ENCODE assay signal across 18 cellular contexts in the genomic region with DNA sequence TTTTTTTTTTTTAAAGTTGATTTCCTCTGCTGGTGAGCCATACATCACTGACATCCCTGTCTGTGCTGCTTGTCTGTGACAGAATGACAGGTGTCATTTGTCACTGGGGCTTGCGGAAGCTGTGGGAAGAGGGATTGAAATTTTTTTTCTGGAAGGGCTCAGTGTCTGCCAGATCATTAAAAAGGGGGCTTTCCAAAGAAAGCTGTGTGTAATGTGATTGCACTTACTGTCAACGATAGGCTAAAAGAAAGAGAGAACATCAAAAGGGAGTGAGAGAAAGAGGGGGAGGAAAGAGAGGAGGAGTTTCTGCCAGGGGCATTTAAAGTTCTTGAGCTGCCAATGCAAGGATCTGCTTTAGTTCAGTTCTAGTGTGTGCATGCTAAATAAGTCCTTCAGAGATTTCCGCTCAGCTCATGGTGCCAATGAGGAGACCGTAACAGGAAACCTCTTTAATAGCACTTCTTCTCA.
DNase-seq lines count a peak whose midpoint lies in the region; ATAC-seq lines count a peak whose summit lies in the region.
"Had no signal": no experiment of that assay in that cellular context is flagged by ENCODE, and none has a peak within 500 bp of the region (broad histone marks: within the 10 kb centered on the region; RNA-seq: fewer than 3 reads in every experiment).

No MANE protein-coding gene starts in this region.

- H3K27ac Mint-ChIP-seq in T-cell, result no peak overlapping the region
- no peak overlapping the region for H3K27ac Mint-ChIP-seq in stimulated activated naive B cell treated with anti-CD40 and anti-IgM and Interleukin-4, amounts not matched to agents 10 μg/mL and 1 μg/mL and 100 μg/mL, for 72 hours
- H3K27ac Mint-ChIP-seq in stimulated activated memory B cell treated with anti-CD40 and anti-IgM and Interleukin-4, amounts not matched to agents 10 μg/mL and 1 μg/mL and 100 μg/mL, for 72 hours, result no peak overlapping the region
- H3K27ac Mint-ChIP-seq: activated CD4-positive, alpha-beta memory T cell treated with anti-CD3 and anti-CD28 coated beads for 36 hours; activated naive CD8-positive, alpha-beta T cell treated with anti-CD3 and anti-CD28 coated beads, Interleukin-2, amount 10 ng/mL, durations not matched to agents 7 days and 5 days had no signal

- H3K27me3 ChIP-seq in BLaER1, result no peaks in the 10 kb centered on the region
- H3K27me3 ChIP-seq in muscle layer of duodenum (ENCODE audit: low read depth, low read length), result no peaks in the 10 kb centered on the region
- H3K27me3 ChIP-seq: testis had no signal

- H3K9me3 ChIP-seq in BLaER1 (no peaks in the 10 kb centered on the region), muscle layer of duodenum (ENCODE audit: control insufficient read depth in 1 of 2, low read length in 2 of 2) (no peaks in the 10 kb centered on the region)
- H3K9me3 ChIP-seq: HAP-1, testis had no signal

- H3K9ac ChIP-seq in BLaER1, result no peak overlapping the region; the same call in 1 of the 2 replicates

- CTCF ChIA-PET in T-cell (lab: Charles Lee), result no interaction called here

- DNase-seq in ELF-1 (ENCODE audit: low read depth, low spot score), result peak; percentile 19
- DNase-seq in T-cell, result no peak
- no peak for DNase-seq in H4 (ENCODE audit: low spot score)
- no peak for DNase-seq in stimulated activated naive B cell treated with anti-CD40 and anti-IgM and Interleukin-4, amounts not matched to agents 10 μg/mL and 1 μg/mL and 100 μg/mL, for 72 hours
- DNase-seq: activated CD4-positive, alpha-beta memory T cell treated with anti-CD3 and anti-CD28 coated beads for 36 hours; activated naive CD8-positive, alpha-beta T cell treated with anti-CD3 and anti-CD28 coated beads, Interleukin-2, amount 10 ng/mL, durations not matched to agents 7 days and 5 days; C1 segment of cervical spinal cord; DMS79; glutamatergic neuron; NCI-H1092; NCI-H526; T-helper 9 cell; testis had no signal

- no peaks in the 10 kb centered on the region for H3K9me3 Mint-ChIP-seq in T-cell
- H3K9me3 Mint-ChIP-seq in stimulated activated naive B cell treated with anti-CD40 and anti-IgM and Interleukin-4, amounts not matched to agents 10 μg/mL and 1 μg/mL and 100 μg/mL, for 72 hours, result no peaks in the 10 kb centered on the region
- H3K9me3 Mint-ChIP-seq in stimulated activated memory B cell treated with anti-CD40 and anti-IgM and Interleukin-4, amounts not matched to agents 10 μg/mL and 1 μg/mL and 100 μg/mL, for 72 hours, result no peaks in the 10 kb centered on the region
- H3K9me3 Mint-ChIP-seq: activated CD4-positive, alpha-beta memory T cell treated with anti-CD3 and anti-CD28 coated beads for 36 hours; activated naive CD8-positive, alpha-beta T cell treated with anti-CD3 and anti-CD28 coated beads, Interleukin-2, amount 10 ng/mL, durations not matched to agents 7 days and 5 days had no signal

- H3K4me3 ChIP-seq in BLaER1 (no peak overlapping the region), muscle layer of duodenum (ENCODE audit: low read depth in 1 of 2, low read length in 2 of 2) (peak overlapping the region; percentile 8 to 32)
- H3K4me3 ChIP-seq: HAP-1, testis had no signal

- H3K4me1 ChIP-seq in BLaER1, result peaks cover 36% of the 10 kb centered on the region
- H3K4me1 ChIP-seq in muscle layer of duodenum (ENCODE audit: control insufficient read depth in 1 of 2, insufficient read depth in 2 of 2, low read length in 2 of 2), result peaks cover 7 to 17% of the 10 kb centered on the region in 2 donors
- H3K4me1 ChIP-seq: HAP-1 had no signal

- no peak overlapping the region for H3K4me3 Mint-ChIP-seq in T-cell
- H3K4me3 Mint-ChIP-seq in stimulated activated naive B cell treated with anti-CD40 and anti-IgM and Interleukin-4, amounts not matched to agents 10 μg/mL and 1 μg/mL and 100 μg/mL, for 72 hours, result no peak overlapping the region
- H3K4me3 Mint-ChIP-seq in stimulated activated memory B cell treated with anti-CD40 and anti-IgM and Interleukin-4, amounts not matched to agents 10 μg/mL and 1 μg/mL and 100 μg/mL, for 72 hours, result no peak overlapping the region
- H3K4me3 Mint-ChIP-seq: activated CD4-positive, alpha-beta memory T cell treated with anti-CD3 and anti-CD28 coated beads for 36 hours; activated naive CD8-positive, alpha-beta T cell treated with anti-CD3 and anti-CD28 coated beads, Interleukin-2, amount 10 ng/mL, durations not matched to agents 7 days and 5 days had no signal

- H4K20me1 ChIP-seq in BLaER1, result no peaks in the 10 kb centered on the region

- H3K36me3 ChIP-seq in BLaER1, result no peaks in the 10 kb centered on the region
- no peaks in the 10 kb centered on the region for H3K36me3 ChIP-seq in muscle layer of duodenum (ENCODE audit: control insufficient read depth in 1 of 2, insufficient read depth in 2 of 2, low read length in 2 of 2)
- H3K36me3 ChIP-seq: HAP-1 had no signal

- peaks cover 22 to 58% (median 33%) of the 10 kb centered on the region in 3 donors for H3K4me1 Mint-ChIP-seq in T-cell
- peaks cover 4 to 5% of the 10 kb centered on the region in 2 donors for H3K4me1 Mint-ChIP-seq in stimulated activated naive B cell treated with anti-CD40 and anti-IgM and Interleukin-4, amounts not matched to agents 10 μg/mL and 1 μg/mL and 100 μg/mL, for 72 hours
- peaks cover 11% of the 10 kb centered on the region for H3K4me1 Mint-ChIP-seq in stimulated activated memory B cell treated with anti-CD40 and anti-IgM and Interleukin-4, amounts not matched to agents 10 μg/mL and 1 μg/mL and 100 μg/mL, for 72 hours

- H3K27ac ChIP-seq in BLaER1 (no peak overlapping the region), muscle layer of duodenum (ENCODE audit: low read length) (no peak overlapping the region)
- H3K27ac ChIP-seq: epithelial cell of prostate had no signal

- peaks cover 2 to 7% of the 10 kb centered on the region in 2 donors for H3K27me3 Mint-ChIP-seq in T-cell
- peaks cover 7 to 9% of the 10 kb centered on the region in 2 donors for H3K27me3 Mint-ChIP-seq in stimulated activated naive B cell treated with anti-CD40 and anti-IgM and Interleukin-4, amounts not matched to agents 10 μg/mL and 1 μg/mL and 100 μg/mL, for 72 hours
- no peaks in the 10 kb centered on the region for H3K27me3 Mint-ChIP-seq in stimulated activated memory B cell treated with anti-CD40 and anti-IgM and Interleukin-4, amounts not matched to agents 10 μg/mL and 1 μg/mL and 100 μg/mL, for 72 hours
- H3K27me3 Mint-ChIP-seq: activated CD4-positive, alpha-beta memory T cell treated with anti-CD3 and anti-CD28 coated beads for 36 hours had no signal

- POLR2A ChIA-PET in T-cell (lab: Charles Lee), result no interaction called here

- peak in 3 of 4 experiments; percentile 9 to 52 (median 30) for ATAC-seq in T-cell (replicated peaks in 1 of 4)
- no peak for ATAC-seq in stimulated activated naive B cell treated with anti-CD40 and anti-IgM and Interleukin-4, amounts not matched to agents 10 μg/mL and 1 μg/mL and 100 μg/mL, for 72 hours (replicated peaks)
- no peak for ATAC-seq in stimulated activated memory B cell treated with anti-CD40 and anti-IgM and Interleukin-4, amounts not matched to agents 10 μg/mL and 1 μg/mL and 100 μg/mL, for 72 hours

- H3K36me3 Mint-ChIP-seq in T-cell, result peaks cover 3% of the 10 kb centered on the region
- H3K36me3 Mint-ChIP-seq in stimulated activated naive B cell treated with anti-CD40 and anti-IgM and Interleukin-4, amounts not matched to agents 10 μg/mL and 1 μg/mL and 100 μg/mL, for 72 hours, result no peaks in the 10 kb centered on the region
- H3K36me3 Mint-ChIP-seq in stimulated activated memory B cell treated with anti-CD40 and anti-IgM and Interleukin-4, amounts not matched to agents 10 μg/mL and 1 μg/mL and 100 μg/mL, for 72 hours, result no peaks in the 10 kb centered on the region
- H3K36me3 Mint-ChIP-seq: activated naive CD8-positive, alpha-beta T cell treated with anti-CD3 and anti-CD28 coated beads, Interleukin-2, amount 10 ng/mL, durations not matched to agents 7 days and 5 days had no signal

- H3K4me2 ChIP-seq in BLaER1, result peak overlapping the region; percentile 61

Comparison
In these comparisons a context has a peak if more than half of its experiments do, and no peak if none do; other contexts are left out.
1. ATAC-seq: peak in T-cell (3 of 4); none in stimulated activated naive B cell treated with anti-CD40 and anti-IgM and Interleukin-4, amounts not matched to agents 10 μg/mL and 1 μg/mL and 100 μg/mL, for 72 hours (0 of 2) and stimulated activated memory B cell treated with anti-CD40 and anti-IgM and Interleukin-4, amounts not matched to agents 10 μg/mL and 1 μg/mL and 100 μg/mL, for 72 hours (single experiment).